Comparison of ENCODE assay signal across 19 cellular contexts in genomic region chr3:128735884-128736283, GRCh38. TPM values are rescaled to one million over a fixed set of nuclear protein-coding genes. Genes with fewer than 3 reads are reported as not detected.
DNase-seq lines count a peak whose midpoint lies in the region; ATAC-seq and TF ChIP-seq lines count a peak whose summit lies in the region.
"Had no signal": no experiment of that assay in that cellular context is flagged by ENCODE, and none has a peak within 500 bp of the region (broad histone marks: within the 10 kb centered on the region; RNA-seq: fewer than 3 reads in every experiment).

No MANE protein-coding gene starts in this region.

- H3K27me3 ChIP-seq in ACC112 (ENCODE audit: insufficient read depth, low read length), result no peaks in the 10 kb centered on the region
- no peaks in the 10 kb centered on the region for H3K27me3 ChIP-seq in CD4-positive, alpha-beta T cell (ENCODE audit: control insufficient read depth, insufficient read depth, low read length)
- H3K27me3 ChIP-seq: MG63, neural progenitor cell, testis had no signal

- CTCF ChIA-PET in CD4-positive, alpha-beta T cell (lab: Charles Lee), result interaction anchor here (0.6 to 2.3 kb wide), 3 partner anchors 15 to 189 kb away, joined by 4 to 6 read pairs (median 5); no protein-coding TSS in a partner anchor

- no peaks in the 10 kb centered on the region for H3K9me3 ChIP-seq in CD4-positive, alpha-beta T cell (ENCODE audit: control insufficient read depth, low read length)
- H3K9me3 ChIP-seq: prostate gland, testis had no signal

- H3K4me1 ChIP-seq in ACC112 (ENCODE audit: control insufficient read depth, insufficient read depth, low read length, unreplicated experiment), result peaks cover 16% of the 10 kb centered on the region
- H3K4me1 ChIP-seq: prostate gland had no signal

- TF ChIP-seq CTCF in CD4-positive, alpha-beta T cell (IDR thresholded peaks at IDR 0.05), result no peak
- no peak for TF ChIP-seq CTCF in progenitor cell of endocrine pancreas (IDR thresholded peaks at IDR 0.05; ENCODE audit: unreplicated experiment)

- peaks cover 26% of the 10 kb centered on the region for H3K36me3 ChIP-seq in ACC112 (ENCODE audit: insufficient read depth, low read length)
- H3K36me3 ChIP-seq: prostate gland had no signal

- no peak overlapping the region for H3K4me3 Mint-ChIP-seq in CD4-positive, alpha-beta T cell
- H3K4me3 Mint-ChIP-seq in immature natural killer cell (peak overlapping the region in 1 of 5 donors; percentile 10), progenitor cell of endocrine pancreas (ENCODE audit: low read depth) (no peak overlapping the region)
- H3K4me3 Mint-ChIP-seq: activated CD4-positive, alpha-beta T cell treated with anti-CD3 and anti-CD28 coated beads, Interleukin-2, amount 10 ng/mL, durations not matched to agents 7 days and 5 days; GM23338; neural progenitor cell; stimulated activated naive B cell treated with anti-CD40 and anti-IgM and Interleukin-4, amounts not matched to agents 10 μg/mL and 1 μg/mL and 100 μg/mL, for 72 hours had no signal

- POLR2A ChIA-PET in CD4-positive, alpha-beta T cell (lab: Charles Lee), result interaction anchor here (1.3 kb wide), 1 partner anchor 10 kb away, joined by 3 read pairs; the partner anchor contains the start of gene RAB7A

- peaks cover 95% of the 10 kb centered on the region for H3K79me2 ChIP-seq in ACC112 (ENCODE audit: control insufficient read depth, insufficient read depth, low read length, unreplicated experiment)

- H3K9me3 Mint-ChIP-seq in CD4-positive, alpha-beta T cell, result no peaks in the 10 kb centered on the region
- H3K9me3 Mint-ChIP-seq in immature natural killer cell (peaks cover 0 to 2% (median 0%) of the 10 kb centered on the region in 6 donors), progenitor cell of endocrine pancreas (ENCODE audit: low read depth) (no peaks in the 10 kb centered on the region)
- H3K9me3 Mint-ChIP-seq: activated CD4-positive, alpha-beta T cell treated with anti-CD3 and anti-CD28 coated beads, Interleukin-2, amount 10 ng/mL, durations not matched to agents 7 days and 5 days; GM23338; stimulated activated naive B cell treated with anti-CD40 and anti-IgM and Interleukin-4, amounts not matched to agents 10 μg/mL and 1 μg/mL and 100 μg/mL, for 72 hours had no signal

- H3K4me1 Mint-ChIP-seq in CD4-positive, alpha-beta T cell (ENCODE audit: low read depth), result peaks cover 68% of the 10 kb centered on the region
- H3K4me1 Mint-ChIP-seq in immature natural killer cell, result peaks cover 69 to 79% of the 10 kb centered on the region in 2 donors
- peaks cover 26% of the 10 kb centered on the region for H3K4me1 Mint-ChIP-seq in progenitor cell of endocrine pancreas (ENCODE audit: low read depth)

- H3K27ac Mint-ChIP-seq in CD4-positive, alpha-beta T cell, result peak overlapping the region; percentile 47
- peak overlapping the region in 5 of 6 donors; percentile 6 to 63 (median 60) for H3K27ac Mint-ChIP-seq in immature natural killer cell
- H3K27ac Mint-ChIP-seq in progenitor cell of endocrine pancreas, result peak overlapping the region; percentile 2
- H3K27ac Mint-ChIP-seq: activated CD4-positive, alpha-beta T cell treated with anti-CD3 and anti-CD28 coated beads, Interleukin-2, amount 10 ng/mL, durations not matched to agents 7 days and 5 days; GM23338; neural progenitor cell had no signal

- H3K36me3 Mint-ChIP-seq in CD4-positive, alpha-beta T cell (ENCODE audit: low read depth), result peaks cover 52% of the 10 kb centered on the region
- H3K36me3 Mint-ChIP-seq in immature natural killer cell, result peaks cover 0 to 5% (median 0%) of the 10 kb centered on the region in 3 donors
- peaks cover 9% of the 10 kb centered on the region for H3K36me3 Mint-ChIP-seq in progenitor cell of endocrine pancreas (ENCODE audit: insufficient read depth)

- H3K4me3 ChIP-seq in ACC112 (ENCODE audit: low read depth, low read length), result no peak overlapping the region
- H3K4me3 ChIP-seq: GM23338, MG63, neural progenitor cell, prostate gland, testis had no signal

- H3K27ac ChIP-seq in ACC112 (ENCODE audit: low read depth, low read length), result 0 out of 2 replicates have a peak overlapping the region, but pooled peaks have one; percentile 1
- H3K27ac ChIP-seq in CD4-positive, alpha-beta T cell (ENCODE audit: low read depth, low read length), result no peak overlapping the region
- H3K27ac ChIP-seq: neural progenitor cell, prostate gland, testis, WERI-Rb-1 had no signal

- no peak overlapping the region for H2AFZ ChIP-seq in ACC112 (ENCODE audit: low read length, unreplicated experiment)
- H2AFZ ChIP-seq: GM23338, neural progenitor cell had no signal

- ATAC-seq in CD4-positive, alpha-beta T cell (ENCODE audit: poor library complexity), result no peak
- ATAC-seq: GM23338; stimulated activated naive B cell treated with anti-CD40 and anti-IgM and Interleukin-4, amounts not matched to agents 10 μg/mL and 1 μg/mL and 100 μg/mL, for 72 hours had no signal

- no peak for DNase-seq in CD4-positive, alpha-beta T cell
- DNase-seq in immature natural killer cell, result no peak
- no peak for DNase-seq in progenitor cell of endocrine pancreas (ENCODE audit: low spot score, unreplicated experiment)
- no peak for DNase-seq in NCI-H1092 treated with DMSO at 0.1 percent for 48 hours (lab: John Stamatoyannopoulos, UW)
- no peak for DNase-seq in NCI-H2171 (lab: John Stamatoyannopoulos, UW)
- DNase-seq in SIG-M5 treated with dmso at 0.1 percent for 504 hours (lab: John Stamatoyannopoulos, UW; ENCODE audit: unreplicated experiment), result no peak
- DNase-seq: activated CD4-positive, alpha-beta T cell treated with anti-CD3 and anti-CD28 coated beads, Interleukin-2, amount 10 ng/mL, durations not matched to agents 7 days and 5 days; activated CD8-positive, alpha-beta memory T cell treated with anti-CD3 and anti-CD28 coated beads, Interleukin-2, amount 50 U/mL, for 4 hours; activated gamma-delta T cell treated with Interleukin-2 at 50 U/mL for 16 hours; Calu3; MG63; NCI-H1436 treated with DMSO at 0.1 percent for 48 hours; stimulated activated naive B cell treated with anti-CD40 and anti-IgM and Interleukin-4, amounts not matched to agents 10 μg/mL and 1 μg/mL and 100 μg/mL, for 72 hours; testis; WERI-Rb-1 had no signal

- intact Hi-C loops in CD4-positive, alpha-beta T cell (cut with DNase I, micrococcal nuclease), result no loop called here

- H3K27me3 Mint-ChIP-seq in CD4-positive, alpha-beta T cell, result no peaks in the 10 kb centered on the region
- peaks cover 0 to 4% (median 0%) of the 10 kb centered on the region in 3 donors for H3K27me3 Mint-ChIP-seq in immature natural killer cell (ENCODE audit: low read depth in 3 of 3)
- H3K27me3 Mint-ChIP-seq in progenitor cell of endocrine pancreas, result no peaks in the 10 kb centered on the region
- H3K27me3 Mint-ChIP-seq: activated CD4-positive, alpha-beta T cell treated with anti-CD3 and anti-CD28 coated beads, Interleukin-2, amount 10 ng/mL, durations not matched to agents 7 days and 5 days; stimulated activated naive B cell treated with anti-CD40 and anti-IgM and Interleukin-4, amounts not matched to agents 10 μg/mL and 1 μg/mL and 100 μg/mL, for 72 hours had no signal

RNA-seq across cellular contexts. Expression of gene RAB7A, which starts 9.9 kb away (rescaled TPM):
- total RNA-seq in CD4-positive, alpha-beta T cell, result 100 to 1,000 TPM; 113 to 121 TPM
- 100 to 1,000 TPM; 201 to 313 (median 244) TPM for polyA plus RNA-seq in immature natural killer cell
- 130 and 141 TPM in 2 replicates for total RNA-seq in progenitor cell of endocrine pancreas

Comparison
In these comparisons a context has a peak if more than half of its experiments do, and no peak if none do; other contexts are left out.
1. H3K27ac Mint-ChIP-seq: peak in every context shown above with its lines; median percentile 60 in immature natural killer cell; 47 in CD4-positive, alpha-beta T cell; 2 in progenitor cell of endocrine pancreas.